ENCODE assay signal across 13 cellular contexts in genomic region chr5:83401122-83401620, GRCh38.
DNase-seq lines count a peak whose midpoint lies in the region; ATAC-seq and TF ChIP-seq lines count a peak whose summit lies in the region.
"Had no signal": no experiment of that assay in that cellular context is flagged by ENCODE, and none has a peak within 500 bp of the region (broad histone marks: within the 10 kb centered on the region; RNA-seq: fewer than 3 reads in every experiment).

No MANE protein-coding gene starts in this region.

- H3K79me2 ChIP-seq in neural cell (replicated peaks; ENCODE audit: insufficient read depth, low read length): no peaks in the 10 kb centered on the region

- H3K27me3 ChIP-seq in neural cell (ENCODE audit: insufficient read depth, low read depth, low read length): no peaks in the 10 kb centered on the region
- H3K27me3 ChIP-seq: tibial artery had no signal

- H3K9me2 ChIP-seq in neural cell (ENCODE audit: insufficient read depth, low read length): no peaks in the 10 kb centered on the region

- TF ChIP-seq RAD21 in neural cell (conservative IDR thresholded peaks at IDR 0.05): no peak

- peak; percentile 53 for DNase-seq in NB4 (ENCODE audit: low read depth)
- DNase-seq in glutamatergic neuron: no peak
- DNase-seq in NCI-H187 (lab: John Stamatoyannopoulos, UW): no peak
- DNase-seq in NCI-H446 (lab: John Stamatoyannopoulos, UW): no peak
- DNase-seq: activated CD4-positive, alpha-beta T cell treated with anti-CD3 and anti-CD28 coated beads, Interleukin-2, amount 10 ng/mL, durations not matched to agents 24 days and 14 days; activated naive CD8-positive, alpha-beta T cell treated with anti-CD3 and anti-CD28 coated beads, Interleukin-2, amount 10 ng/mL, durations not matched to agents 7 days and 5 days; NCI-H446 treated with DMSO at 0.1 percent for 48 hours; tibial artery had no signal

- H3K27me3 Mint-ChIP-seq in glutamatergic neuron (ENCODE audit: unreplicated experiment): no peaks in the 10 kb centered on the region
- H3K27me3 Mint-ChIP-seq: activated naive CD8-positive, alpha-beta T cell treated with anti-CD3 and anti-CD28 coated beads, Interleukin-2, amount 10 ng/mL, durations not matched to agents 7 days and 5 days had no signal

- H2AFZ ChIP-seq in neural cell (ENCODE audit: low read depth, low read length): peak overlapping the region; percentile 5

- ATAC-seq in GM19023 (IDR thresholded peaks at IDR 0.05; ENCODE audit: unreplicated experiment) (peak; percentile 71), HG02623 (IDR thresholded peaks at IDR 0.05; ENCODE audit: unreplicated experiment) (peak; percentile 68)

- H3K9ac ChIP-seq in neural cell (ENCODE audit: low read length): no peak overlapping the region

- H3K9me3 ChIP-seq in neural cell (ENCODE audit: low read length): no peaks in the 10 kb centered on the region
- H3K9me3 ChIP-seq: prostate gland, tibial artery had no signal

- H3K27ac Mint-ChIP-seq in glutamatergic neuron (ENCODE audit: unreplicated experiment): no peak overlapping the region
- H3K27ac Mint-ChIP-seq: activated CD4-positive, alpha-beta T cell treated with anti-CD3 and anti-CD28 coated beads, Interleukin-2, amount 10 ng/mL, durations not matched to agents 24 days and 14 days; activated naive CD8-positive, alpha-beta T cell treated with anti-CD3 and anti-CD28 coated beads, Interleukin-2, amount 10 ng/mL, durations not matched to agents 7 days and 5 days had no signal

- no peaks in the 10 kb centered on the region for H3K36me3 ChIP-seq in neural cell (ENCODE audit: insufficient read depth, low read length)
- H3K36me3 ChIP-seq: prostate gland, tibial artery had no signal

- H3F3A ChIP-seq in neural cell (ENCODE audit: insufficient read depth, low read length, poor library complexity, severe bottlenecking): peaks cover 9% of the 10 kb centered on the region

- no peak overlapping the region for H3K4me2 ChIP-seq in neural cell (ENCODE audit: low read length)

- no peaks in the 10 kb centered on the region for H3K36me3 Mint-ChIP-seq in glutamatergic neuron (ENCODE audit: unreplicated experiment)
- H3K36me3 Mint-ChIP-seq: activated naive CD8-positive, alpha-beta T cell treated with anti-CD3 and anti-CD28 coated beads, Interleukin-2, amount 10 ng/mL, durations not matched to agents 7 days and 5 days had no signal

- TF ChIP-seq CTCF in NB4 (IDR thresholded peaks at IDR 0.05; ENCODE audit: low read depth, low read length) (no peak), neural cell (IDR thresholded peaks at IDR 0.05; ENCODE audit: poor library complexity, severe bottlenecking) (no peak), glutamatergic neuron (IDR thresholded peaks at IDR 0.05; ENCODE audit: partially characterized antibody, unreplicated experiment) (no peak)

- H3K4me1 Mint-ChIP-seq in glutamatergic neuron (ENCODE audit: low read depth, unreplicated experiment): peaks cover 3% of the 10 kb centered on the region
- H3K4me1 Mint-ChIP-seq: activated naive CD8-positive, alpha-beta T cell treated with anti-CD3 and anti-CD28 coated beads, Interleukin-2, amount 10 ng/mL, durations not matched to agents 7 days and 5 days had no signal

- H3K9me3 Mint-ChIP-seq in glutamatergic neuron (ENCODE audit: unreplicated experiment): no peaks in the 10 kb centered on the region
- H3K9me3 Mint-ChIP-seq: activated CD4-positive, alpha-beta T cell treated with anti-CD3 and anti-CD28 coated beads, Interleukin-2, amount 10 ng/mL, durations not matched to agents 24 days and 14 days had no signal

- no peak for TF ChIP-seq EP300 in neural cell (conservative IDR thresholded peaks at IDR 0.05; ENCODE audit: poor library complexity, severe bottlenecking)

- H4K20me1 ChIP-seq in neural cell (ENCODE audit: insufficient read depth): no peaks in the 10 kb centered on the region

- no peak overlapping the region for H3K27ac ChIP-seq in neural cell (ENCODE audit: low read length)
- H3K27ac ChIP-seq: prostate gland, tibial artery had no signal

- no peak for TF ChIP-seq POLR2A in NB4 (IDR thresholded peaks at IDR 0.05; ENCODE audit: extremely low read depth, insufficient read length)

- H3K4me3 Mint-ChIP-seq in glutamatergic neuron (ENCODE audit: unreplicated experiment): no peak overlapping the region
- H3K4me3 Mint-ChIP-seq: activated CD4-positive, alpha-beta T cell treated with anti-CD3 and anti-CD28 coated beads, Interleukin-2, amount 10 ng/mL, durations not matched to agents 24 days and 14 days; activated naive CD8-positive, alpha-beta T cell treated with anti-CD3 and anti-CD28 coated beads, Interleukin-2, amount 10 ng/mL, durations not matched to agents 7 days and 5 days had no signal

- no peak overlapping the region for H3K4me3 ChIP-seq in NB4 (ENCODE audit: low read depth, low read length)
- no peak overlapping the region for H3K4me3 ChIP-seq in neural cell (ENCODE audit: low read length)
- H3K4me3 ChIP-seq: lung, prostate gland, tibial artery had no signal

TF ChIP-seq in neural cell, 6 proteins besides CTCF, POLR2A, EP300 and RAD21:
- TF ChIP-seq REST (IDR thresholded peaks at IDR 0.05; ENCODE audit: borderline replicate concordance) (no peak), POLR2AphosphoS5 (IDR thresholded peaks at IDR 0.05) (no peak), SMC3 (conservative IDR thresholded peaks at IDR 0.05; ENCODE audit: poor library complexity) (no peak), EZH2 (IDR thresholded peaks at IDR 0.05; ENCODE audit: borderline replicate concordance, insufficient read depth, low read length, poor library complexity, severe bottlenecking) (no peak), MXI1 (conservative IDR thresholded peaks at IDR 0.05; ENCODE audit: poor library complexity, severe bottlenecking) (no peak), TAF1 (IDR thresholded peaks at IDR 0.05; ENCODE audit: low read depth) (no peak)
